27 cellular contexts compared by ENCODE assay signal in the genomic region with DNA sequence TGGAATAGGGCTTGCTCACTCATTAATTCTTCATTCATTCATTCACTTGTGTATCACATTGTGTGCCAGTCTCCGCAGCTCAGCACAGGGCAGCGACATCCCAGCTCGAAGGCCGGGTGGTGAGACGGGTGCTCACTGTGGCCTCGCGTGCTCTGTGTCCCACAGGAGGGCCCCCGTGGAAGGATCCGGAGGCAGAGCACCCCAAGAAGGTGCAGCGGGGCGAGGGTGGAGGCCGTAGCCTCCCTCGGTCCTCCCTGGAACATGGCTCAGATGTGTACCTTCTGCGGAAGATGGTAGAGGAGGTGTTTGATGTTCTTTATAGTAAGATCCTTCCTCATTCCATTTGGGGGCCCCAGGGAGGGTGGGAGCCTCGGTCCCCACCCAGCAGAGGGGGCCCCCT.
"Had no signal": no experiment of that assay in that cellular context is flagged by ENCODE, and none has a peak within 500 bp of the region (broad histone marks: within the 10 kb centered on the region; RNA-seq: fewer than 3 reads in every experiment).

No MANE protein-coding gene starts in this region.

- H3K9me3 ChIP-seq: ascending aorta, breast epithelium had no signal

- H3K27ac ChIP-seq: ascending aorta, breast epithelium, coronary artery, VCaP had no signal

- H3K4me1 ChIP-seq: ascending aorta, breast epithelium had no signal

- H3K27me3 ChIP-seq: ascending aorta, breast epithelium, cardiac muscle cell, dorsolateral prefrontal cortex had no signal

- H3K36me3 ChIP-seq: breast epithelium had no signal

- ATAC-seq: activated naive CD4-positive, alpha-beta T cell treated with anti-CD3 and anti-CD28 coated beads, Interleukin-2, amount 50 U/mL, for 72 hours; activated T-cell treated with anti-CD3 and anti-CD28 coated beads, Interleukin-2, amount 50 U/mL, for 72 hours; esophagus mucosa; WTC11 had no signal

- DNase-seq: activated CD4-positive, alpha-beta memory T cell treated with anti-CD3 and anti-CD28 coated beads, Interleukin-2, amount 10 ng/mL, durations not matched to agents 7 days and 5 days; activated CD4-positive, alpha-beta T cell treated with anti-CD3 and anti-CD28 coated beads for 1 hour; activated CD4-positive, alpha-beta T cell treated with anti-CD3 and anti-CD28 coated beads for 4 hours; activated CD4-positive, alpha-beta T cell treated with anti-CD3 and anti-CD28 coated beads, Interleukin-2, amount 10 ng/mL, durations not matched to agents 7 days and 5 days; activated CD4-positive, alpha-beta T cell treated with anti-CD3 and anti-CD28 coated beads, Interleukin-2, amount 50 U/mL, for 4 hours; activated CD8-positive, alpha-beta memory T cell treated with anti-CD3 and anti-CD28 coated beads, Interleukin-2, amount 50 U/mL, for 48 hours; activated gamma-delta T cell; activated naive CD4-positive, alpha-beta T cell; activated naive CD4-positive, alpha-beta T cell treated with anti-CD3 and anti-CD28 coated beads, Interleukin-2, amount 10 ng/mL, durations not matched to agents 7 days and 5 days; activated naive CD8-positive, alpha-beta T cell treated with anti-CD3 and anti-CD28 coated beads, Interleukin-2, amount 10 ng/mL, durations not matched to agents 7 days and 5 days; activated T-cell treated with anti-CD3 and anti-CD28 coated beads for 4 hours; activated T-cell treated with anti-CD3 and anti-CD28 coated beads, Interleukin-2, amount 50 U/mL, for 24 hours; activated T-cell treated with anti-CD3 and anti-CD28 coated beads, Interleukin-2, amount 50 U/mL, for 72 hours; dorsolateral prefrontal cortex; effector memory CD4-positive, alpha-beta T cell; endodermal cell; foreskin fibroblast; glutamatergic neuron; T-helper 2 cell had no signal

- H3K4me3 ChIP-seq: ascending aorta, breast epithelium, cardiac muscle cell, coronary artery, dorsolateral prefrontal cortex had no signal
